In the genomic region with DNA sequence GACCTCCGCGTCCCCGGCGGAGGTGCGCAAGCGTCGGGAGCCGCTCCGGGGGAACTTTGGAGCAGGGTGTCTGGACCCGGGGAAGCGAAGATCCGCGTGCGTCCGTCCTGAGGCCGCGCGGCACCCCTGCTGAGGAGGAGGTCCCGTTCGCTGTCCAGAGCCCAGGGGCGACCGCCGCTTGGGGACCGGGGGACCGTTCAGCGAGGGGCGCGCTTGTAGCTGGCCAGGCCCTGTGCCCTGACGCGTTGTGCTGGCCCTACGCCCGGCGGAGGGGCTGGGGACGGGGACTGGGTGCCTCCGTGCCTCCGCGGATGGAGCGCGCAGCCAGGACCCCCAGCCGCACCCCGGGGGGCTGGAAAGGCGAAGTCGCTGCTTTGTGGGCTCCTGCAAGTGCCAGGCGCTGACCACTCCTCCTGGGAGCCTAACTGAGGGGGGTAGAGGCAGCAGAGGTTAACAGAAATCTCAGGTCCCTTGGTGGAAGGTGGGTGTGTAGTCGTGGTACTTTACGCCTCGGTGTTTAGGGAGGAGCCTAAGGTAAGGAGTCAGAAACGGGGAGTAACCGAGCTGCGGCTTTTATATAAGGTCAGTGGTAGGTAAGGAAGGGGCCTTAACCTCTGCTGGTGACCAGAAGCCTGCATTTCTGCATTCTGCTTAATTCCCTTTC, we compare ENCODE assay signal across 1 cellular context.
TF ChIP-seq lines count a peak whose summit lies in the region.

A gene (plus strand): TSS at position 605 of the 664 bp plus-strand sequence. CDS start 90,642 bp downstream, outside the sequence.

TF ChIP-seq in HepG2, 621 proteins besides CTCF, POLR2A, EP300 and RAD21 (continued from another document and continues in another):
- TF ChIP-seq, protein P1, sequence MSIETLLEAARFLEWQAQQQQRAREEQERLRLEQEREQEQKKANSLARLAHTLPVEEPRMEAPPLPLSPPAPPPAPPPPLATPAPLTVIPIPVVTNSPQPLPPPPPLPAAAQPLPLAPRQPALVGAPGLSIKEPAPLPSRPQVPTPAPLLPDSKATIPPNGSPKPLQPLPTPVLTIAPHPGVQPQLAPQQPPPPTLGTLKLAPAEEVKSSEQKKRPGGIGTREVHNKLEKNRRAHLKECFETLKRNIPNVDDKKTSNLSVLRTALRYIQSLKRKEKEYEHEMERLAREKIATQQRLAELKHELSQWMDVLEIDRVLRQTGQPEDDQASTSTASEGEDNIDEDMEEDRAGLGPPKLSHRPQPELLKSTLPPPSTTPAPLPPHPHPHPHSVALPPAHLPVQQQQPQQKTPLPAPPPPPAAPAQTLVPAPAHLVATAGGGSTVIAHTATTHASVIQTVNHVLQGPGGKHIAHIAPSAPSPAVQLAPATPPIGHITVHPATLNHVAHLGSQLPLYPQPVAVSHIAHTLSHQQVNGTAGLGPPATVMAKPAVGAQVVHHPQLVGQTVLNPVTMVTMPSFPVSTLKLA (IDR thresholded peaks at IDR 0.05), result no peak
- TF ChIP-seq SNAPC2 (CRISPR knock-in tag; IDR thresholded peaks at IDR 0.05) (no peak), GPN1 (CRISPR knock-in tag; IDR thresholded peaks at IDR 0.05; ENCODE audit: borderline replicate concordance) (peak; percentile 31; the same call in 1 of the 2 replicates), CCAR2 (optimal IDR thresholded peaks at IDR 0.05; ENCODE audit: low read depth, low read length) (no peak), RBM22 (optimal IDR thresholded peaks at IDR 0.05; ENCODE audit: low read length) (no peak), MED8 (CRISPR knock-in tag; IDR thresholded peaks at IDR 0.05; ENCODE audit: insufficient replicate concordance) (peak; percentile 52), NFE2L1 (CRISPR knock-in tag; IDR thresholded peaks at IDR 0.05; ENCODE audit: borderline replicate concordance) (no peak), MIXL1 (CRISPR knock-in tag; IDR thresholded peaks at IDR 0.05) (no peak), NR2F2 (IDR thresholded peaks at IDR 0.05; ENCODE audit: borderline replicate concordance, low read depth) (no peak), MAF1 (CRISPR knock-in tag; IDR thresholded peaks at IDR 0.05; ENCODE audit: borderline replicate concordance) (no peak), SPEN (CRISPR knock-in tag; IDR thresholded peaks at IDR 0.05; ENCODE audit: low read depth) (no peak), ZBTB38 (CRISPR knock-in tag; IDR thresholded peaks at IDR 0.05) (0 out of 2 replicates have a peak, but pooled peaks have one; percentile 30), IRF2 (CRISPR knock-in tag; IDR thresholded peaks at IDR 0.05) (no peak), ZNF296 (CRISPR knock-in tag; conservative IDR thresholded peaks at IDR 0.05) (no peak), ZNF543 (CRISPR knock-in tag; IDR thresholded peaks at IDR 0.05) (no peak; the same call in 1 of the 2 replicates), ZNF550 (CRISPR knock-in tag; IDR thresholded peaks at IDR 0.05; ENCODE audit: borderline replicate concordance) (0 out of 2 replicates have a peak, but pooled peaks have one; percentile 15), PHF5A (CRISPR knock-in tag; IDR thresholded peaks at IDR 0.05; ENCODE audit: low read depth, unreplicated experiment) (no peak), TP53 (CRISPR knock-in tag; conservative IDR thresholded peaks at IDR 0.05) (no peak), CBFB (CRISPR knock-in tag; IDR thresholded peaks at IDR 0.05) (0 out of 2 replicates have a peak, but pooled peaks have one; percentile 38), SRSF1 (optimal IDR thresholded peaks at IDR 0.05; ENCODE audit: low read depth, low read length) (no peak), MXD4 (CRISPR knock-in tag; IDR thresholded peaks at IDR 0.05) (peak; percentile 37; the same call in 1 of the 2 replicates), ZSCAN22 (CRISPR knock-in tag; IDR thresholded peaks at IDR 0.05) (0 out of 2 replicates have a peak, but pooled peaks have one; percentile 62), AGO2 (optimal IDR thresholded peaks at IDR 0.05; ENCODE audit: low read depth, low read length) (peak; percentile 93), ZNF589 (CRISPR knock-in tag; conservative IDR thresholded peaks at IDR 0.05) (peak; percentile 69; the same call in 1 of the 2 replicates), AKAP8 (CRISPR knock-in tag; IDR thresholded peaks at IDR 0.05) (0 out of 2 replicates have a peak, but pooled peaks have one; percentile 47), SOX6 (IDR thresholded peaks at IDR 0.05) (no peak), SOX6 (CRISPR knock-in tag; IDR thresholded peaks at IDR 0.05) (peak; percentile 52; the same call in 1 of the 2 replicates), PITX1 (CRISPR knock-in tag; IDR thresholded peaks at IDR 0.05) (no peak), REXO4 (CRISPR knock-in tag; IDR thresholded peaks at IDR 0.05; ENCODE audit: borderline replicate concordance) (no peak), ARNTL (CRISPR knock-in tag; IDR thresholded peaks at IDR 0.05) (0 out of 2 replicates have a peak, but pooled peaks have one; percentile 35), ZNF253 (CRISPR knock-in tag; IDR thresholded peaks at IDR 0.05; ENCODE audit: borderline replicate concordance) (no peak), U2AF2 (IDR thresholded peaks at IDR 0.05; ENCODE audit: low read depth, low read length) (no peak), ASH2L (IDR thresholded peaks at IDR 0.05; ENCODE audit: insufficient read length, low read depth, low read length) (no peak), ZBTB7B (CRISPR knock-in tag; IDR thresholded peaks at IDR 0.05) (peak; percentile 91), FOXO1 (CRISPR knock-in tag; IDR thresholded peaks at IDR 0.05) (no peak)
- TF ChIP-seq, protein P2, sequence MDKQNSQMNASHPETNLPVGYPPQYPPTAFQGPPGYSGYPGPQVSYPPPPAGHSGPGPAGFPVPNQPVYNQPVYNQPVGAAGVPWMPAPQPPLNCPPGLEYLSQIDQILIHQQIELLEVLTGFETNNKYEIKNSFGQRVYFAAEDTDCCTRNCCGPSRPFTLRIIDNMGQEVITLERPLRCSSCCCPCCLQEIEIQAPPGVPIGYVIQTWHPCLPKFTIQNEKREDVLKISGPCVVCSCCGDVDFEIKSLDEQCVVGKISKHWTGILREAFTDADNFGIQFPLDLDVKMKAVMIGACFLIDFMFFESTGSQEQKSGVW (CRISPR knock-in tag; IDR thresholded peaks at IDR 0.05; ENCODE audit: borderline replicate concordance), result no peak
- TF ChIP-seq, protein P3, sequence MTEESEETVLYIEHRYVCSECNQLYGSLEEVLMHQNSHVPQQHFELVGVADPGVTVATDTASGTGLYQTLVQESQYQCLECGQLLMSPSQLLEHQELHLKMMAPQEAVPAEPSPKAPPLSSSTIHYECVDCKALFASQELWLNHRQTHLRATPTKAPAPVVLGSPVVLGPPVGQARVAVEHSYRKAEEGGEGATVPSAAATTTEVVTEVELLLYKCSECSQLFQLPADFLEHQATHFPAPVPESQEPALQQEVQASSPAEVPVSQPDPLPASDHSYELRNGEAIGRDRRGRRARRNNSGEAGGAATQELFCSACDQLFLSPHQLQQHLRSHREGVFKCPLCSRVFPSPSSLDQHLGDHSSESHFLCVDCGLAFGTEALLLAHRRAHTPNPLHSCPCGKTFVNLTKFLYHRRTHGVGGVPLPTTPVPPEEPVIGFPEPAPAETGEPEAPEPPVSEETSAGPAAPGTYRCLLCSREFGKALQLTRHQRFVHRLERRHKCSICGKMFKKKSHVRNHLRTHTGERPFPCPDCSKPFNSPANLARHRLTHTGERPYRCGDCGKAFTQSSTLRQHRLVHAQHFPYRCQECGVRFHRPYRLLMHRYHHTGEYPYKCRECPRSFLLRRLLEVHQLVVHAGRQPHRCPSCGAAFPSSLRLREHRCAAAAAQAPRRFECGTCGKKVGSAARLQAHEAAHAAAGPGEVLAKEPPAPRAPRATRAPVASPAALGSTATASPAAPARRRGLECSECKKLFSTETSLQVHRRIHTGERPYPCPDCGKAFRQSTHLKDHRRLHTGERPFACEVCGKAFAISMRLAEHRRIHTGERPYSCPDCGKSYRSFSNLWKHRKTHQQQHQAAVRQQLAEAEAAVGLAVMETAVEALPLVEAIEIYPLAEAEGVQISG (CRISPR knock-in tag; IDR thresholded peaks at IDR 0.05), result no peak; the same call in 1 of the 2 replicates
- TF ChIP-seq, protein P4, sequence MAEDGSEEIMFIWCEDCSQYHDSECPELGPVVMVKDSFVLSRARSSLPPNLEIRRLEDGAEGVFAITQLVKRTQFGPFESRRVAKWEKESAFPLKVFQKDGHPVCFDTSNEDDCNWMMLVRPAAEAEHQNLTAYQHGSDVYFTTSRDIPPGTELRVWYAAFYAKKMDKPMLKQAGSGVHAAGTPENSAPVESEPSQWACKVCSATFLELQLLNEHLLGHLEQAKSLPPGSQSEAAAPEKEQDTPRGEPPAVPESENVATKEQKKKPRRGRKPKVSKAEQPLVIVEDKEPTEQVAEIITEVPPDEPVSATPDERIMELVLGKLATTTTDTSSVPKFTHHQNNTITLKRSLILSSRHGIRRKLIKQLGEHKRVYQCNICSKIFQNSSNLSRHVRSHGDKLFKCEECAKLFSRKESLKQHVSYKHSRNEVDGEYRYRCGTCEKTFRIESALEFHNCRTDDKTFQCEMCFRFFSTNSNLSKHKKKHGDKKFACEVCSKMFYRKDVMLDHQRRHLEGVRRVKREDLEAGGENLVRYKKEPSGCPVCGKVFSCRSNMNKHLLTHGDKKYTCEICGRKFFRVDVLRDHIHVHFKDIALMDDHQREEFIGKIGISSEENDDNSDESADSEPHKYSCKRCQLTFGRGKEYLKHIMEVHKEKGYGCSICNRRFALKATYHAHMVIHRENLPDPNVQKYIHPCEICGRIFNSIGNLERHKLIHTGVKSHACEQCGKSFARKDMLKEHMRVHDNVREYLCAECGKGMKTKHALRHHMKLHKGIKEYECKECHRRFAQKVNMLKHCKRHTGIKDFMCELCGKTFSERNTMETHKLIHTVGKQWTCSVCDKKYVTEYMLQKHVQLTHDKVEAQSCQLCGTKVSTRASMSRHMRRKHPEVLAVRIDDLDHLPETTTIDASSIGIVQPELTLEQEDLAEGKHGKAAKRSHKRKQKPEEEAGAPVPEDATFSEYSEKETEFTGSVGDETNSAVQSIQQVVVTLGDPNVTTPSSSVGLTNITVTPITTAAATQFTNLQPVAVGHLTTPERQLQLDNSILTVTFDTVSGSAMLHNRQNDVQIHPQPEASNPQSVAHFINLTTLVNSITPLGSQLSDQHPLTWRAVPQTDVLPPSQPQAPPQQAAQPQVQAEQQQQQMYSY (CRISPR knock-in tag; IDR thresholded peaks at IDR 0.05), result no peak
- TF ChIP-seq, protein P5, sequence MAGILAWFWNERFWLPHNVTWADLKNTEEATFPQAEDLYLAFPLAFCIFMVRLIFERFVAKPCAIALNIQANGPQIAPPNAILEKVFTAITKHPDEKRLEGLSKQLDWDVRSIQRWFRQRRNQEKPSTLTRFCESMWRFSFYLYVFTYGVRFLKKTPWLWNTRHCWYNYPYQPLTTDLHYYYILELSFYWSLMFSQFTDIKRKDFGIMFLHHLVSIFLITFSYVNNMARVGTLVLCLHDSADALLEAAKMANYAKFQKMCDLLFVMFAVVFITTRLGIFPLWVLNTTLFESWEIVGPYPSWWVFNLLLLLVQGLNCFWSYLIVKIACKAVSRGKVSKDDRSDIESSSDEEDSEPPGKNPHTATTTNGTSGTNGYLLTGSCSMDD (CRISPR knock-in tag; IDR thresholded peaks at IDR 0.05), result no peak
- TF ChIP-seq, protein P6, sequence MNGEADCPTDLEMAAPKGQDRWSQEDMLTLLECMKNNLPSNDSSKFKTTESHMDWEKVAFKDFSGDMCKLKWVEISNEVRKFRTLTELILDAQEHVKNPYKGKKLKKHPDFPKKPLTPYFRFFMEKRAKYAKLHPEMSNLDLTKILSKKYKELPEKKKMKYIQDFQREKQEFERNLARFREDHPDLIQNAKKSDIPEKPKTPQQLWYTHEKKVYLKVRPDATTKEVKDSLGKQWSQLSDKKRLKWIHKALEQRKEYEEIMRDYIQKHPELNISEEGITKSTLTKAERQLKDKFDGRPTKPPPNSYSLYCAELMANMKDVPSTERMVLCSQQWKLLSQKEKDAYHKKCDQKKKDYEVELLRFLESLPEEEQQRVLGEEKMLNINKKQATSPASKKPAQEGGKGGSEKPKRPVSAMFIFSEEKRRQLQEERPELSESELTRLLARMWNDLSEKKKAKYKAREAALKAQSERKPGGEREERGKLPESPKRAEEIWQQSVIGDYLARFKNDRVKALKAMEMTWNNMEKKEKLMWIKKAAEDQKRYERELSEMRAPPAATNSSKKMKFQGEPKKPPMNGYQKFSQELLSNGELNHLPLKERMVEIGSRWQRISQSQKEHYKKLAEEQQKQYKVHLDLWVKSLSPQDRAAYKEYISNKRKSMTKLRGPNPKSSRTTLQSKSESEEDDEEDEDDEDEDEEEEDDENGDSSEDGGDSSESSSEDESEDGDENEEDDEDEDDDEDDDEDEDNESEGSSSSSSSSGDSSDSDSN (CRISPR knock-in tag; IDR thresholded peaks at IDR 0.05), result peak; percentile 97
- TF ChIP-seq, protein P7, sequence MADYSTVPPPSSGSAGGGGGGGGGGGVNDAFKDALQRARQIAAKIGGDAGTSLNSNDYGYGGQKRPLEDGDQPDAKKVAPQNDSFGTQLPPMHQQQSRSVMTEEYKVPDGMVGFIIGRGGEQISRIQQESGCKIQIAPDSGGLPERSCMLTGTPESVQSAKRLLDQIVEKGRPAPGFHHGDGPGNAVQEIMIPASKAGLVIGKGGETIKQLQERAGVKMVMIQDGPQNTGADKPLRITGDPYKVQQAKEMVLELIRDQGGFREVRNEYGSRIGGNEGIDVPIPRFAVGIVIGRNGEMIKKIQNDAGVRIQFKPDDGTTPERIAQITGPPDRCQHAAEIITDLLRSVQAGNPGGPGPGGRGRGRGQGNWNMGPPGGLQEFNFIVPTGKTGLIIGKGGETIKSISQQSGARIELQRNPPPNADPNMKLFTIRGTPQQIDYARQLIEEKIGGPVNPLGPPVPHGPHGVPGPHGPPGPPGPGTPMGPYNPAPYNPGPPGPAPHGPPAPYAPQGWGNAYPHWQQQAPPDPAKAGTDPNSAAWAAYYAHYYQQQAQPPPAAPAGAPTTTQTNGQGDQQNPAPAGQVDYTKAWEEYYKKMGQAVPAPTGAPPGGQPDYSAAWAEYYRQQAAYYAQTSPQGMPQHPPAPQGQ (CRISPR knock-in tag; IDR thresholded peaks at IDR 0.05; ENCODE audit: borderline replicate concordance), result no peak
- TF ChIP-seq, protein P8, sequence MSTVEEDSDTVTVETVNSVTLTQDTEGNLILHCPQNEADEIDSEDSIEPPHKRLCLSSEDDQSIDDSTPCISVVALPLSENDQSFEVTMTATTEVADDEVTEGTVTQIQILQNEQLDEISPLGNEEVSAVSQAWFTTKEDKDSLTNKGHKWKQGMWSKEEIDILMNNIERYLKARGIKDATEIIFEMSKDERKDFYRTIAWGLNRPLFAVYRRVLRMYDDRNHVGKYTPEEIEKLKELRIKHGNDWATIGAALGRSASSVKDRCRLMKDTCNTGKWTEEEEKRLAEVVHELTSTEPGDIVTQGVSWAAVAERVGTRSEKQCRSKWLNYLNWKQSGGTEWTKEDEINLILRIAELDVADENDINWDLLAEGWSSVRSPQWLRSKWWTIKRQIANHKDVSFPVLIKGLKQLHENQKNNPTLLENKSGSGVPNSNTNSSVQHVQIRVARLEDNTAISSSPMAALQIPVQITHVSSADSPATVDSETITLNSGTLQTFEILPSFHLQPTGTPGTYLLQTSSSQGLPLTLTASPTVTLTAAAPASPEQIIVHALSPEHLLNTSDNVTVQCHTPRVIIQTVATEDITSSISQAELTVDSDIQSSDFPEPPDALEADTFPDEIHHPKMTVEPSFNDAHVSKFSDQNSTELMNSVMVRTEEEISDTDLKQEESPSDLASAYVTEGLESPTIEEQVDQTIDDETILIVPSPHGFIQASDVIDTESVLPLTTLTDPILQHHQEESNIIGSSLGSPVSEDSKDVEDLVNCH (CRISPR knock-in tag; IDR thresholded peaks at IDR 0.05), result no peak
- TF ChIP-seq, protein P9, sequence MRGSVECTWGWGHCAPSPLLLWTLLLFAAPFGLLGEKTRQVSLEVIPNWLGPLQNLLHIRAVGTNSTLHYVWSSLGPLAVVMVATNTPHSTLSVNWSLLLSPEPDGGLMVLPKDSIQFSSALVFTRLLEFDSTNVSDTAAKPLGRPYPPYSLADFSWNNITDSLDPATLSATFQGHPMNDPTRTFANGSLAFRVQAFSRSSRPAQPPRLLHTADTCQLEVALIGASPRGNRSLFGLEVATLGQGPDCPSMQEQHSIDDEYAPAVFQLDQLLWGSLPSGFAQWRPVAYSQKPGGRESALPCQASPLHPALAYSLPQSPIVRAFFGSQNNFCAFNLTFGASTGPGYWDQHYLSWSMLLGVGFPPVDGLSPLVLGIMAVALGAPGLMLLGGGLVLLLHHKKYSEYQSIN (CRISPR knock-in tag; IDR thresholded peaks at IDR 0.05; ENCODE audit: borderline replicate concordance), result no peak
